Comparison of ENCODE assay signal across 1 cellular context in the genomic region with DNA sequence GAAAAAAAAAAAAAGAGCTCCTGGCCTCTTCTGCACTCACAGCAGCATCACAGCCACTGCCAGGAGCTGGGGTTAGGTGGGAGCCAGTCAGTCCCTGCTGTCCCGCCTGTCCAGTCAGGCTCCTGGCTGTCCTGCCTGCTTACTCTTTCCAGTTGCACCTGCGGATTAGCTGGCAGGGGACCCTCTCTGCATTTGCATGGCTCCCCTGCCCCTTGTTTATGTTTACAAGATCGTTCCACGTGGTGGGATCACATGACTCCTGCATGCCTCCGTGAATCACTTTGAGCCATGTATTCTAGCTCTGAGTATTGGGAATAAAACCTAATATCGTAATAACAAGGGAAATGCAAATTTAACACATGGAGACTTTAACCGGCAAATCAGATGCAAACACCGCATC.
A peak's percentile ranks its signal among the peaks of the same experiment; 100 is the strongest.
TF ChIP-seq lines count a peak whose summit lies in the region.

No MANE protein-coding gene starts in this region.

TF ChIP-seq in IMR-90, 13 proteins besides CTCF, POLR2A, EP300 and RAD21 (continued from another document):
- no peak for TF ChIP-seq BHLHE40 (IDR thresholded peaks at IDR 0.05; ENCODE audit: low read depth, low read length)
- TF ChIP-seq, protein P1, sequence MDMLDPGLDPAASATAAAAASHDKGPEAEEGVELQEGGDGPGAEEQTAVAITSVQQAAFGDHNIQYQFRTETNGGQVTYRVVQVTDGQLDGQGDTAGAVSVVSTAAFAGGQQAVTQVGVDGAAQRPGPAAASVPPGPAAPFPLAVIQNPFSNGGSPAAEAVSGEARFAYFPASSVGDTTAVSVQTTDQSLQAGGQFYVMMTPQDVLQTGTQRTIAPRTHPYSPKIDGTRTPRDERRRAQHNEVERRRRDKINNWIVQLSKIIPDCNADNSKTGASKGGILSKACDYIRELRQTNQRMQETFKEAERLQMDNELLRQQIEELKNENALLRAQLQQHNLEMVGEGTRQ (IDR thresholded peaks at IDR 0.05; ENCODE audit: low read depth, low read length): peak; percentile 96
- 0 out of 2 replicates have a peak, but pooled peaks have one; percentile 28 for TF ChIP-seq FOS (IDR thresholded peaks at IDR 0.05; ENCODE audit: low read depth, low read length)
- no peak for TF ChIP-seq CEBPB (IDR thresholded peaks at IDR 0.05; ENCODE audit: low read depth, low read length)
- TF ChIP-seq, protein P2, sequence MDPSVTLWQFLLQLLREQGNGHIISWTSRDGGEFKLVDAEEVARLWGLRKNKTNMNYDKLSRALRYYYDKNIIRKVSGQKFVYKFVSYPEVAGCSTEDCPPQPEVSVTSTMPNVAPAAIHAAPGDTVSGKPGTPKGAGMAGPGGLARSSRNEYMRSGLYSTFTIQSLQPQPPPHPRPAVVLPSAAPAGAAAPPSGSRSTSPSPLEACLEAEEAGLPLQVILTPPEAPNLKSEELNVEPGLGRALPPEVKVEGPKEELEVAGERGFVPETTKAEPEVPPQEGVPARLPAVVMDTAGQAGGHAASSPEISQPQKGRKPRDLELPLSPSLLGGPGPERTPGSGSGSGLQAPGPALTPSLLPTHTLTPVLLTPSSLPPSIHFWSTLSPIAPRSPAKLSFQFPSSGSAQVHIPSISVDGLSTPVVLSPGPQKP (IDR thresholded peaks at IDR 0.05; ENCODE audit: borderline replicate concordance, low read depth, low read length): no peak
- no peak for TF ChIP-seq CHD1 (IDR thresholded peaks at IDR 0.05; ENCODE audit: low read depth, low read length)
- no peak for TF ChIP-seq SMC3 (IDR thresholded peaks at IDR 0.05; ENCODE audit: low read depth, low read length)
